ENCODE assay signal across 23 cellular contexts in the genomic region with DNA sequence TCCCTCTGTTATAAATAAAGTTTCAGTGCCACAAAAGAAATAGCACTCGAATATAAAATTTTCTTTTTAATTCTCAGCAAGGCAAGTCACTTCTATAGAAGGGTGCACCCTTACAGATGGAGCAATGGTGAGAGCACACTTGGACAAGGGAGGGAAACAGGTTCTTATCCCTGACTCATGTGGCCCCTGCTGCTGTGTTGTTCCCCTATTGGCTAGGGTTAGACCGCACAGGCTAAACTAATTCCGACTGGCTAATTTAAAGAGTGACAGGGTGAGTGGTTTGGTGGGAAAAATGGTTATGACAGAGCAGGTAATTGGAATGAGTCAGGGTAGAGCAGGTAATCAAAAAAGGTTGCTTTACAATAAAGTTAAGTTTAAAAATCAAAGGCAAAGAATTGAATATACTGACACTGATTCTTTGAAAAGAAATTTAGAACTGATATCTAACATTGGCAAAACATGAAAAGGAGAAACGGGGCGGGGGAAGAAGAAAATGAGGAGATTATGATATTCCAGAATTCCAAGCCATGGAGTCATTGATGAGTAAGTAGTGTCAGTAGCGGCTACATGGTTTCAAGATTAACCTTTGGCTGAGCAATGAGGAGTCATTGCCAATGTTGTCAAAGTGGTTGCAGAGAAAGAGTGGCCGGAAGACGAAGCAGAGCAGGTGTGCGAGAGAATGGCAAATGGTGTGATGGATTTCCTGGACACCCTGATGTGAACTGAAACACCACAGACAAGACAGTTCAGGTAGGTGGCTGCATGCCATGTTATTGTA. TPM values are rescaled to one million over a fixed set of nuclear protein-coding genes. Genes with fewer than 3 reads are reported as not detected.
A peak's percentile ranks its signal among the peaks of the same experiment; 100 is the strongest.
DNase-seq lines count a peak whose midpoint lies in the region; ATAC-seq and TF ChIP-seq lines count a peak whose summit lies in the region.
"Had no signal": no experiment of that assay in that cellular context is flagged by ENCODE, and none has a peak within 500 bp of the region (broad histone marks: within the 10 kb centered on the region; RNA-seq: fewer than 3 reads in every experiment).

No MANE protein-coding gene starts in this region.

- no peak overlapping the region for H3K27ac ChIP-seq in OCI-LY7 (ENCODE audit: low read depth, low read length, poor library complexity, severe bottlenecking)
- H3K27ac ChIP-seq: KMS-11, sigmoid colon, SK-N-MC had no signal

- H3K79me2 ChIP-seq in OCI-LY7 (ENCODE audit: insufficient read depth, low read depth, low read length): no peaks in the 10 kb centered on the region

- peaks cover 4% of the 10 kb centered on the region for H3K9me3 Mint-ChIP-seq in activated CD4-positive, alpha-beta T cell treated with anti-CD3 and anti-CD28 coated beads for 36 hours (ENCODE audit: low read depth)

- peaks cover 8% of the 10 kb centered on the region for H3K27me3 Mint-ChIP-seq in activated CD4-positive, alpha-beta T cell treated with anti-CD3 and anti-CD28 coated beads for 36 hours

- in situ Hi-C loops in astrocyte of the spinal cord (cut with HindIII; ENCODE audit: low sequenced_read_pairs): no loop called here

- no peak for ATAC-seq in activated CD4-positive, alpha-beta T cell treated with anti-CD3 and anti-CD28 coated beads for 36 hours
- ATAC-seq: left lobe of liver had no signal

- H3K9me2 ChIP-seq in OCI-LY7 (ENCODE audit: insufficient read depth, low read length): no peaks in the 10 kb centered on the region

- H3K36me3 ChIP-seq in OCI-LY7 (ENCODE audit: insufficient read depth, low read length) (no peaks in the 10 kb centered on the region), H7 (replicated peaks; ENCODE audit: control insufficient read depth, insufficient read depth, low read length) (no peaks in the 10 kb centered on the region)
- H3K36me3 ChIP-seq: sigmoid colon had no signal

- H3K4me1 Mint-ChIP-seq in activated CD4-positive, alpha-beta T cell treated with anti-CD3 and anti-CD28 coated beads for 36 hours: no peaks in the 10 kb centered on the region
- H3K4me1 Mint-ChIP-seq: activated naive CD8-positive, alpha-beta T cell treated with anti-CD3 and anti-CD28 coated beads for 36 hours had no signal

- no peaks in the 10 kb centered on the region for H3K4me1 ChIP-seq in OCI-LY7 (ENCODE audit: insufficient read depth, low read length, poor library complexity, severe bottlenecking)
- H3K4me1 ChIP-seq: sigmoid colon had no signal

- H2AFZ ChIP-seq in OCI-LY7 (ENCODE audit: low read length): no peak overlapping the region

- TF ChIP-seq CTCF in astrocyte of the spinal cord (IDR thresholded peaks at IDR 0.05; ENCODE audit: low read depth, low read length): no peak
- TF ChIP-seq CTCF in OCI-LY7 (conservative IDR thresholded peaks at IDR 0.05; ENCODE audit: low read length): no peak

- no peak overlapping the region for H3K4me3 Mint-ChIP-seq in activated CD4-positive, alpha-beta T cell treated with anti-CD3 and anti-CD28 coated beads for 36 hours
- H3K4me3 Mint-ChIP-seq: activated naive CD8-positive, alpha-beta T cell treated with anti-CD3 and anti-CD28 coated beads for 36 hours had no signal

- no peaks in the 10 kb centered on the region for H3K27me3 ChIP-seq in H7 (ENCODE audit: control insufficient read depth, insufficient read depth, low read length)
- H3K27me3 ChIP-seq: sigmoid colon had no signal

- no peaks in the 10 kb centered on the region for H3K9me3 ChIP-seq in OCI-LY7 (ENCODE audit: low read length)
- H3K9me3 ChIP-seq: sigmoid colon had no signal

- POLR2A ChIA-PET in OCI-LY7 (lab: Charles Lee): no interaction called here
- POLR2A ChIA-PET in activated CD4-positive, alpha-beta T cell treated with anti-CD3 and anti-CD28 coated beads for 36 hours (lab: Charles Lee): no interaction called here

- intact Hi-C loops in OCI-LY7 (cut with micrococcal nuclease; ENCODE audit: unreplicated experiment): no loop called here
- intact Hi-C loops in activated CD4-positive, alpha-beta T cell treated with anti-CD3 and anti-CD28 coated beads for 36 hours (cut with DNase I, micrococcal nuclease): no loop called here

- CTCF ChIA-PET in OCI-LY7 (lab: Charles Lee; ENCODE audit: unreplicated experiment): no interaction called here
- CTCF ChIA-PET in activated CD4-positive, alpha-beta T cell treated with anti-CD3 and anti-CD28 coated beads for 36 hours (lab: Charles Lee): no interaction called here

- no TSS peak for BruUV-seq in OCI-LY7 (replicated peaks; lab: Mats Ljungman, UMichigan)

- no peaks in the 10 kb centered on the region for H4K20me1 ChIP-seq in OCI-LY7 (ENCODE audit: insufficient read depth, low read length)

- DNase-seq in GM03348 (ENCODE audit: low spot score) (peak; percentile 13), M059J (ENCODE audit: low read depth) (peak; percentile 75), astrocyte of the spinal cord (ENCODE audit: low read depth, low spot score) (peak; percentile 13), myocyte (ENCODE audit: low read depth) (peak; percentile 65), OCI-LY7 (ENCODE audit: low spot score) (no peak), NCI-H69 (lab: John Stamatoyannopoulos, UW) (no peak), H7 (no peak)
- DNase-seq in activated CD4-positive, alpha-beta T cell treated with anti-CD3 and anti-CD28 coated beads for 36 hours: no peak
- DNase-seq: activated CD4-positive, alpha-beta T cell treated with anti-CD3 and anti-CD28 coated beads, Interleukin-2, amount 50 U/mL, for 1 hour; activated naive CD8-positive, alpha-beta T cell treated with anti-CD3 and anti-CD28 coated beads for 36 hours; activated T-cell treated with anti-CD3 and anti-CD28 coated beads, Interleukin-2, amount 50 U/mL, for 1 hour; Calu3; caudate nucleus; hypothalamus; NCI-H1436; NCI-H2227 treated with DMSO at 0.1 percent for 48 hours; sigmoid colon; stimulated activated CD4-positive, alpha-beta T cell treated with anti-CD3 and anti-CD28 coated beads, Interleukin-2, amount 100 ng/mL, for 48 hours had no signal

- H3K36me3 Mint-ChIP-seq in activated CD4-positive, alpha-beta T cell treated with anti-CD3 and anti-CD28 coated beads for 36 hours (ENCODE audit: low read depth): no peaks in the 10 kb centered on the region
- H3K36me3 Mint-ChIP-seq: activated naive CD8-positive, alpha-beta T cell treated with anti-CD3 and anti-CD28 coated beads for 36 hours had no signal

- H3K4me3 ChIP-seq in astrocyte of the spinal cord (ENCODE audit: low read depth, low read length) (no peak overlapping the region), OCI-LY7 (ENCODE audit: low read depth, low read length, poor library complexity, severe bottlenecking) (no peak overlapping the region), H7 (ENCODE audit: insufficient read depth, low read depth, low read length) (no peak overlapping the region)
- H3K4me3 ChIP-seq: sigmoid colon, SK-N-MC had no signal

- no peak overlapping the region for H3K4me2 ChIP-seq in OCI-LY7 (ENCODE audit: low read length)
- H3K4me2 ChIP-seq: KMS-11 had no signal

- no peak overlapping the region for H3K27ac Mint-ChIP-seq in activated CD4-positive, alpha-beta T cell treated with anti-CD3 and anti-CD28 coated beads for 36 hours
- H3K27ac Mint-ChIP-seq: activated naive CD8-positive, alpha-beta T cell treated with anti-CD3 and anti-CD28 coated beads for 36 hours had no signal

RNA-seq across cellular contexts. Expression of a gene that starts 48.4 kb away (rescaled TPM):
- total RNA-seq in M059J (2014; rRNA removed; shearing (Covaris generic)): not detected in 2 replicates
- total RNA-seq in myocyte (not detected in 2 replicates), OCI-LY7 (2022) (not detected in 2 replicates)
- not detected for polyA plus RNA-seq in myocyte (2012)
- not detected in 2 replicates for total RNA-seq in OCI-LY7 (2014; rRNA removed; shearing (Covaris generic))
- total RNA-seq in activated CD4-positive, alpha-beta T cell treated with anti-CD3 and anti-CD28 coated beads for 36 hours: not detected
- not detected in 2 replicates for total RNA-seq in H7 (2014; rRNA removed; shearing (Covaris generic))
- total RNA-seq: activated naive CD8-positive, alpha-beta T cell treated with anti-CD3 and anti-CD28 coated beads for 36 hours; Calu3; left lobe of liver; osteocyte; sigmoid colon; temporal lobe had no signal
- polyA plus RNA-seq: sigmoid colon had no signal

Comparison
In these comparisons a context has a peak if more than half of its experiments do, and no peak if none do; other contexts are left out.
1. DNase-seq: peak in GM03348 (single experiment), M059J (single experiment), astrocyte of the spinal cord (single experiment) and myocyte (single experiment); none in OCI-LY7 (single experiment), NCI-H69 (single experiment), activated CD4-positive, alpha-beta T cell treated with anti-CD3 and anti-CD28 coated beads for 36 hours (single experiment) and H7 (single experiment).